In genomic region chr12:55862286-55862685, GRCh38 we compare ENCODE assay signal across 25 cellular contexts. TPM values are rescaled to one million over a fixed set of nuclear protein-coding genes. Genes with fewer than 3 reads are reported as not detected.
"Had no signal": no experiment of that assay in that cellular context is flagged by ENCODE, and none has a peak within 500 bp of the region (broad histone marks: within the 10 kb centered on the region; RNA-seq: fewer than 3 reads in every experiment).

No MANE protein-coding gene starts in this region.

- H3K4me1 ChIP-seq: esophagus muscularis mucosa, gastrocnemius medialis, heart left ventricle, neural progenitor cell, parathyroid adenoma, stomach, testis, tibial artery had no signal

- DNase-seq: dermis blood vessel endothelial cell; effector memory CD4-positive, alpha-beta T cell; gastrocnemius medialis; heart left ventricle; kidney; mucosa of descending colon; naive thymus-derived CD4-positive, alpha-beta T cell; stimulated activated CD4-positive, alpha-beta T cell treated with anti-CD3 and anti-CD28 coated beads, Interleukin-12 subunit alpha, Interleukin-12 subunit beta, amount 100 ng/mL, for 4 hours; stimulated activated CD4-positive, alpha-beta T cell treated with anti-CD3 and anti-CD28 coated beads, Interleukin-1b, Interleukin-23, amount 100 ng/mL, for 48 hours; stimulated activated CD4-positive, alpha-beta T cell treated with anti-CD3 and anti-CD28 coated beads, Interleukin-4, amount 100 ng/mL, for 1 hour; stimulated activated CD8-positive, alpha-beta memory T cell treated with anti-CD3 and anti-CD28 coated beads, Interleukin-4, amount 100 ng/mL, for 48 hours; stimulated activated naive CD4-positive, alpha-beta T cell; stomach; substantia nigra; testis; tibial artery had no signal

- H3K9me3 ChIP-seq: gastrocnemius medialis, testis had no signal

- H3K27me3 ChIP-seq: esophagus muscularis mucosa, gastrocnemius medialis, heart left ventricle, hepatocyte, neural progenitor cell, stomach, testis, tibial artery had no signal

- H3K27ac ChIP-seq: coronary artery, esophagus muscularis mucosa, gastrocnemius medialis, heart left ventricle, hepatocyte, neural progenitor cell, parathyroid adenoma, stomach, testis, tibial artery had no signal

- H3K36me3 ChIP-seq: esophagus muscularis mucosa, gastrocnemius medialis, heart left ventricle, neural progenitor cell, stomach had no signal

- H3K4me3 ChIP-seq: coronary artery, esophagus muscularis mucosa, gastrocnemius medialis, heart left ventricle, hepatocyte, lung, mucosa of descending colon, neural progenitor cell, smooth muscle cell, stomach, testis, tibial artery had no signal

- ATAC-seq: gastrocnemius medialis; heart left ventricle; left lobe of liver; mucosa of descending colon; naive thymus-derived CD4-positive, alpha-beta T cell; sciatic nerve had no signal

RNA-seq across cellular contexts. Expression of gene MMP19, which starts 19.6 kb away (rescaled TPM):
- polyA plus RNA-seq: naive thymus-derived CD4-positive, alpha-beta T cell had no signal
